In genomic region chr1:2226525-2227340, GRCh38 we compare ENCODE assay signal across 8 cellular contexts. TPM values are rescaled to one million over a fixed set of nuclear protein-coding genes. Genes with fewer than 3 reads are reported as not detected.
DNase-seq lines count a peak whose midpoint lies in the region; ATAC-seq and TF ChIP-seq lines count a peak whose summit lies in the region.

No MANE protein-coding gene starts in this region.

- POLR2A ChIA-PET in CD4-positive, alpha-beta memory T cell (lab: Charles Lee; ENCODE audit: partially characterized antibody) = interaction anchor here (0.7 to 16.3 kb wide), 13 partner anchors 12 to 165 kb away, joined by 3 to 454 read pairs (median 50); partner anchors contain the start of genes FAAP20, MORN1 and RER1
- POLR2A ChIA-PET in MCF 10A (lab: Yijun Ruan, JAX) = interaction anchor here (0.7 to 4.6 kb wide), 6 partner anchors 14 to 165 kb away, joined by 3 to 15 read pairs (median 4); partner anchors contain the start of genes FAAP20, MORN1 and RER1

- H3K9me3 Mint-ChIP-seq in CD4-positive, alpha-beta memory T cell = peaks cover 0 to 3% (median 0%) of the 10 kb centered on the region in 8 donors
- no peaks in the 10 kb centered on the region for H3K9me3 Mint-ChIP-seq in MCF 10A (ENCODE audit: unreplicated experiment)

- no peak for TF ChIP-seq EP300 in transverse colon (IDR thresholded peaks at IDR 0.05; ENCODE audit: low read depth)

- peak in 1 of 5 donors; percentile 54 for DNase-seq in CD4-positive, alpha-beta memory T cell
- DNase-seq in MCF 10A (ENCODE audit: unreplicated experiment) (no peak), lower leg skin (ENCODE audit: low spot score in 2 of 2) (peak; percentile 14 to 91), transverse colon (no peak), GDM1 (lab: John Stamatoyannopoulos, UW) (no peak), A172 (ENCODE audit: low spot score) (no peak), islet precursor cell (no peak)

- TF ChIP-seq POLR2A in lower leg skin (IDR thresholded peaks at IDR 0.05) = no peak
- no peak for TF ChIP-seq POLR2A in transverse colon (IDR thresholded peaks at IDR 0.05)

- in situ Hi-C loops in transverse colon (cut with MboI; ENCODE audit: low pct_ligation_motif_present in 1 of 4, low pct_unique_long_range_greater_than_20kb in 1 of 4, low sequenced_read_pairs in 3 of 4) = no loop called here

- peak overlapping the region; percentile 86 to 97 (median 92) for H3K27ac Mint-ChIP-seq in CD4-positive, alpha-beta memory T cell
- peak overlapping the region; percentile 54 for H3K27ac Mint-ChIP-seq in MCF 10A (ENCODE audit: low read depth, unreplicated experiment)

- no peak overlapping the region for H3K4me3 ChIP-seq in CD4-positive, alpha-beta memory T cell (ENCODE audit: low read length in 2 of 2)
- H3K4me3 ChIP-seq in lower leg skin (ENCODE audit: low read depth, poor library complexity, severe bottlenecking) (no peak overlapping the region), transverse colon (peak overlapping the region; percentile 86 to 97 (median 95))

- ATAC-seq in HG03135 (IDR thresholded peaks at IDR 0.05; ENCODE audit: unreplicated experiment) = peak; percentile 0

- peak overlapping the region; percentile 72 to 88 (median 84) for H3K4me3 Mint-ChIP-seq in CD4-positive, alpha-beta memory T cell
- peak overlapping the region; percentile 74 for H3K4me3 Mint-ChIP-seq in MCF 10A (ENCODE audit: unreplicated experiment)

- H3K4me1 Mint-ChIP-seq in CD4-positive, alpha-beta memory T cell = peaks cover 1 to 19% (median 9%) of the 10 kb centered on the region in 4 donors
- H3K4me1 Mint-ChIP-seq in MCF 10A (ENCODE audit: insufficient read depth, unreplicated experiment) = peaks cover 12% of the 10 kb centered on the region

- H3K36me3 Mint-ChIP-seq in CD4-positive, alpha-beta memory T cell = peaks cover 0 to 24% of the 10 kb centered on the region in 2 donors
- H3K36me3 Mint-ChIP-seq in MCF 10A (ENCODE audit: insufficient read depth, unreplicated experiment) = peaks cover 7% of the 10 kb centered on the region

- intact Hi-C loops in CD4-positive, alpha-beta memory T cell (cut with micrococcal nuclease) = loop anchor here (1.0 kb wide), 1 partner anchor 14 kb away; no protein-coding TSS in a partner anchor
- intact Hi-C loops in MCF 10A (cut with micrococcal nuclease) (no loop called here), lower leg skin (cut with DNase I; ENCODE audit: low total_unique reads) (no loop called here), transverse colon (cut with DNase I; ENCODE audit: low total_unique reads) (no loop called here)

- CTCF ChIA-PET in CD4-positive, alpha-beta memory T cell (lab: Charles Lee; ENCODE audit: partially characterized antibody) = interaction anchor here (1.1 to 1.2 kb wide), 3 partner anchors 32 to 89 kb away, joined by 3 to 4 read pairs (median 4); partner anchors contain the start of gene FAAP20
- CTCF ChIA-PET in MCF 10A (lab: Yijun Ruan, JAX) = interaction anchor here (2.8 kb wide), 1 partner anchor 32 kb away, joined by 9 read pairs; the partner anchor contains the start of gene FAAP20

- H3K27me3 ChIP-seq in CD4-positive, alpha-beta memory T cell (ENCODE audit: insufficient read depth, low read length) = no peaks in the 10 kb centered on the region
- no peaks in the 10 kb centered on the region for H3K27me3 ChIP-seq in transverse colon

- peaks cover 12% of the 10 kb centered on the region for H3K4me1 ChIP-seq in CD4-positive, alpha-beta memory T cell (ENCODE audit: insufficient read depth, low read length)
- peaks cover 6 to 35% (median 31%) of the 10 kb centered on the region in 4 donors for H3K4me1 ChIP-seq in transverse colon

- H3K27me3 Mint-ChIP-seq in CD4-positive, alpha-beta memory T cell = peaks cover 0 to 2% of the 10 kb centered on the region in 2 donors
- H3K27me3 Mint-ChIP-seq in MCF 10A (ENCODE audit: insufficient read depth, unreplicated experiment) = no peaks in the 10 kb centered on the region

- no peaks in the 10 kb centered on the region for H3K36me3 ChIP-seq in CD4-positive, alpha-beta memory T cell (ENCODE audit: insufficient read depth, low read length)
- H3K36me3 ChIP-seq in transverse colon = no peaks in the 10 kb centered on the region

- H3K9me3 ChIP-seq in CD4-positive, alpha-beta memory T cell (ENCODE audit: control insufficient read depth in 1 of 2, low read length in 2 of 2) = no peaks in the 10 kb centered on the region
- H3K9me3 ChIP-seq in transverse colon = no peaks in the 10 kb centered on the region

- peak overlapping the region; percentile 26 for H3K27ac ChIP-seq in CD4-positive, alpha-beta memory T cell (ENCODE audit: low read depth, low read length)
- peak overlapping the region; percentile 98 to 100 (median 100) for H3K27ac ChIP-seq in transverse colon

- WGBS in lower leg skin, 2 donors = 24 to 52% methylated on average over 16 to 37 of the region's 72 CpGs
- WGBS in transverse colon (ENCODE audit: low coverage in 1 of 2), 2 donors = 21% methylated on average over 46 of the region's 72 CpGs; no CpG with 5 or more reads in 1 of the 2 donors

- TF ChIP-seq CTCF in MCF 10A (IDR thresholded peaks at IDR 0.05; ENCODE audit: unreplicated experiment) = no peak
- TF ChIP-seq CTCF in lower leg skin (IDR thresholded peaks at IDR 0.05) = no peak
- TF ChIP-seq CTCF in transverse colon (IDR thresholded peaks at IDR 0.05) = no peak

- TSS peak; percentile 16 for BruUV-seq in MCF 10A (replicated peaks; lab: Mats Ljungman, UMichigan)

RNA-seq across cellular contexts. Expression of gene SKI, which starts 1.4 kb away (rescaled TPM):
- total RNA-seq in CD4-positive, alpha-beta memory T cell = 100 to 1,000 TPM in 1 of 2 experiments, 10 to 100 TPM in 1; 96.1 to 104 TPM
- polyA plus RNA-seq in CD4-positive, alpha-beta memory T cell = under 1 TPM; 0.08 to 0.86 TPM
- 42.7 and 53.7 TPM in 2 replicates for total RNA-seq in MCF 10A (2022)
- 10 to 100 TPM; 67.3 to 80.8 (median 75.4) TPM for total RNA-seq in lower leg skin
- 10 to 100 TPM; 24.4 to 52.4 (median 32.2) TPM for total RNA-seq in transverse colon
- 4.1 and 14.8 TPM in 2 replicates for total RNA-seq in A172 (2014; rRNA removed; shearing (Covaris generic))

RNA-seq across cellular contexts. Expression of gene FAAP20, which starts 32.2 kb away (rescaled TPM):
- 10 to 100 TPM; 38.4 to 40.8 TPM for total RNA-seq in CD4-positive, alpha-beta memory T cell
- 10 to 100 TPM; 54.2 to 58.9 TPM for polyA plus RNA-seq in CD4-positive, alpha-beta memory T cell
- 75.9 and 88.8 TPM in 2 replicates for total RNA-seq in MCF 10A (2022)
- 10 to 100 TPM; 29.8 to 48.0 (median 45.6) TPM for total RNA-seq in lower leg skin
- 10 to 100 TPM; 19.4 to 84.5 (median 34.9) TPM for total RNA-seq in transverse colon
- 18.6 and 34.6 TPM in 2 replicates for total RNA-seq in A172 (2014; rRNA removed; shearing (Covaris generic))

Comparison
In these comparisons a context has a peak if more than half of its experiments do, and no peak if none do; other contexts are left out.
1. DNase-seq: peak in lower leg skin (2 of 2); none in MCF 10A (single experiment), transverse colon (single experiment), GDM1 (single experiment), A172 (single experiment) and islet precursor cell (single experiment).
2. H3K4me3 ChIP-seq: peak in transverse colon (4 of 4); none in CD4-positive, alpha-beta memory T cell (0 of 2) and lower leg skin (single experiment).